ENCODE assay signal across 29 cellular contexts in genomic region chrX:110989869-110990268, GRCh38.
"Had no signal": no experiment of that assay in that cellular context is flagged by ENCODE, and none has a peak within 500 bp of the region (broad histone marks: within the 10 kb centered on the region; RNA-seq: fewer than 3 reads in every experiment).

No MANE protein-coding gene starts in this region.

- H3K4me1 Mint-ChIP-seq: naive B cell; natural killer cell; nephron progenitor cell; stimulated activated effector memory CD8-positive, alpha-beta T cell treated with anti-CD3 and anti-CD28 coated beads, Interleukin-12 subunit alpha, Interleukin-12 subunit beta, amount 100 ng/mL, for 72 hours had no signal

- ATAC-seq: heart left ventricle; left lobe of liver; left ventricle myocardium superior; lower lobe of right lung; natural killer cell; pancreas; right cardiac atrium; sciatic nerve; stimulated activated effector memory CD8-positive, alpha-beta T cell treated with anti-CD3 and anti-CD28 coated beads, Interleukin-12 subunit alpha, Interleukin-12 subunit beta, amount 100 ng/mL, for 72 hours had no signal

- H3K27ac Mint-ChIP-seq: natural killer cell; nephron progenitor cell; stimulated activated effector memory CD8-positive, alpha-beta T cell treated with anti-CD3 and anti-CD28 coated beads, Interleukin-12 subunit alpha, Interleukin-12 subunit beta, amount 100 ng/mL, for 72 hours; stimulated activated naive CD8-positive, alpha-beta T cell treated with anti-CD3 and anti-CD28 coated beads, Interleukin-15, Interleukin-2, amounts not matched to agents 100 ng/mL and 50 ng/mL, for 24 hours had no signal

- H3K4me1 ChIP-seq: heart left ventricle, lower lobe of right lung, pancreas, prostate gland, spleen, suprapubic skin, tibial artery, upper lobe of left lung, vagina had no signal

- H3K36me3 ChIP-seq: heart left ventricle, lower lobe of right lung, pancreas, prostate gland, spleen, suprapubic skin, thoracic aorta, tibial artery, upper lobe of left lung, vagina had no signal

- H3K4me3 Mint-ChIP-seq: naive B cell; natural killer cell; nephron progenitor cell; stimulated activated effector memory CD8-positive, alpha-beta T cell treated with anti-CD3 and anti-CD28 coated beads, Interleukin-12 subunit alpha, Interleukin-12 subunit beta, amount 100 ng/mL, for 72 hours; stimulated activated naive CD8-positive, alpha-beta T cell treated with anti-CD3 and anti-CD28 coated beads, Interleukin-15, Interleukin-2, amounts not matched to agents 100 ng/mL and 50 ng/mL, for 24 hours had no signal

- H3K9me3 Mint-ChIP-seq: natural killer cell; nephron progenitor cell; stimulated activated effector memory CD8-positive, alpha-beta T cell treated with anti-CD3 and anti-CD28 coated beads, Interleukin-12 subunit alpha, Interleukin-12 subunit beta, amount 100 ng/mL, for 72 hours; stimulated activated naive CD8-positive, alpha-beta T cell treated with anti-CD3 and anti-CD28 coated beads, Interleukin-15, Interleukin-2, amounts not matched to agents 100 ng/mL and 50 ng/mL, for 24 hours had no signal

- H3K4me3 ChIP-seq: heart left ventricle, lower lobe of right lung, pancreas, prostate gland, skin epidermis, spleen, suprapubic skin, thoracic aorta, tibial artery, upper lobe of left lung, vagina had no signal

- H3K27ac ChIP-seq: heart left ventricle, lower lobe of right lung, pancreas, prostate gland, skin epidermis, spleen, suprapubic skin, thoracic aorta, tibial artery, upper lobe of left lung, vagina had no signal

- H3K36me3 Mint-ChIP-seq: naive B cell; natural killer cell; stimulated activated effector memory CD8-positive, alpha-beta T cell treated with anti-CD3 and anti-CD28 coated beads, Interleukin-12 subunit alpha, Interleukin-12 subunit beta, amount 100 ng/mL, for 72 hours had no signal

- H3K27me3 ChIP-seq: suprapubic skin, tibial artery, upper lobe of left lung, vagina had no signal

- DNase-seq: heart left ventricle; hypothalamus; islet precursor cell; left ventricle myocardium superior; lower lobe of right lung; mammary epithelial cell; mesenchymal stem cell; naive B cell; natural killer cell; nephron progenitor cell; nucleus accumbens; pancreas; posterior cingulate gyrus; retina; right cardiac atrium; spleen; stimulated activated CD4-positive, alpha-beta T cell treated with anti-CD3 and anti-CD28 coated beads, Interleukin-4, amount 100 ng/mL, for 24 hours; stimulated activated naive CD4-positive, alpha-beta T cell; tibial artery; upper lobe of left lung had no signal

- H3K9me3 ChIP-seq: heart left ventricle, lower lobe of right lung, pancreas, prostate gland, spleen, suprapubic skin, thoracic aorta, tibial artery, upper lobe of left lung, vagina had no signal
